In genomic region chr13:74005320-74006154, GRCh38 we compare ENCODE assay signal across 18 cellular contexts.
"Had no signal": no experiment of that assay in that cellular context is flagged by ENCODE, and none has a peak within 500 bp of the region (broad histone marks: within the 10 kb centered on the region; RNA-seq: fewer than 3 reads in every experiment).

No MANE protein-coding gene starts in this region.

- H3K36me3 Mint-ChIP-seq: natural killer cell treated with Interleukin-12 subunit alpha and Interleukin-12 subunit beta and Interleukin-15 and Interleukin-18, amount 100 ng/mL, for 72 hours had no signal

- H3K4me3 ChIP-seq: breast epithelium, left ventricle myocardium inferior, stomach, testis, upper lobe of left lung had no signal

- H3K27ac Mint-ChIP-seq: activated CD4-positive, alpha-beta memory T cell treated with anti-CD3 and anti-CD28 coated beads for 36 hours; activated CD8-positive, alpha-beta memory T cell treated with anti-CD3 and anti-CD28 coated beads, Interleukin-2, amount 10 ng/mL, durations not matched to agents 7 days and 5 days; activated T-cell treated with anti-CD3 and anti-CD28 coated beads, Interleukin-2, amount 50 U/mL, for 24 hours; natural killer cell treated with Interleukin-12 subunit alpha and Interleukin-12 subunit beta and Interleukin-15 and Interleukin-18, amount 100 ng/mL, for 72 hours had no signal

- ATAC-seq: activated CD4-positive, alpha-beta T cell treated with anti-CD3 and anti-CD28 coated beads for 36 hours; activated CD8-positive, alpha-beta memory T cell treated with anti-CD3 and anti-CD28 coated beads, Interleukin-2, amount 10 ng/mL, durations not matched to agents 7 days and 5 days; effector memory CD8-positive, alpha-beta T cell; natural killer cell treated with Interleukin-12 subunit alpha and Interleukin-12 subunit beta and Interleukin-15 and Interleukin-18, amount 100 ng/mL, for 72 hours had no signal

- H3K36me3 ChIP-seq: breast epithelium, left ventricle myocardium inferior, stomach, upper lobe of left lung had no signal

- H3K27me3 Mint-ChIP-seq: activated CD4-positive, alpha-beta memory T cell treated with anti-CD3 and anti-CD28 coated beads for 36 hours; activated CD4-positive, alpha-beta T cell treated with anti-CD3 and anti-CD28 coated beads for 36 hours; activated CD8-positive, alpha-beta memory T cell treated with anti-CD3 and anti-CD28 coated beads, Interleukin-2, amount 10 ng/mL, durations not matched to agents 7 days and 5 days; activated T-cell treated with anti-CD3 and anti-CD28 coated beads, Interleukin-2, amount 50 U/mL, for 24 hours; effector memory CD8-positive, alpha-beta T cell; natural killer cell treated with Interleukin-12 subunit alpha and Interleukin-12 subunit beta and Interleukin-15 and Interleukin-18, amount 100 ng/mL, for 72 hours had no signal

- H3K4me1 Mint-ChIP-seq: activated CD8-positive, alpha-beta memory T cell treated with anti-CD3 and anti-CD28 coated beads, Interleukin-2, amount 10 ng/mL, durations not matched to agents 7 days and 5 days had no signal

- H3K9me3 ChIP-seq: breast epithelium, left ventricle myocardium inferior, stomach, testis, upper lobe of left lung had no signal

- DNase-seq: activated CD4-positive, alpha-beta memory T cell treated with anti-CD3 and anti-CD28 coated beads for 36 hours; activated CD4-positive, alpha-beta T cell treated with anti-CD3 and anti-CD28 coated beads for 36 hours; activated CD8-positive, alpha-beta memory T cell treated with anti-CD3 and anti-CD28 coated beads, Interleukin-2, amount 10 ng/mL, durations not matched to agents 7 days and 5 days; activated effector memory CD4-positive, alpha-beta T cell treated with Interleukin-2 at 50 U/mL for 16 hours; activated T-cell treated with anti-CD3 and anti-CD28 coated beads, Interleukin-2, amount 50 U/mL, for 24 hours; aorta; dermis blood vessel endothelial cell; effector memory CD8-positive, alpha-beta T cell; left ventricle myocardium inferior; mesenchymal stem cell; stimulated activated CD4-positive, alpha-beta T cell treated with anti-CD3 and anti-CD28 coated beads, Interleukin-12 subunit alpha, Interleukin-12 subunit beta, amount 100 ng/mL, for 4 hours; stimulated activated CD4-positive, alpha-beta T cell treated with anti-CD3 and anti-CD28 coated beads, Interleukin-2, amount 100 ng/mL, for 24 hours; stomach; T-helper 2 cell; testis; upper lobe of left lung had no signal

- H3K4me3 Mint-ChIP-seq: activated CD4-positive, alpha-beta memory T cell treated with anti-CD3 and anti-CD28 coated beads for 36 hours; activated CD4-positive, alpha-beta T cell treated with anti-CD3 and anti-CD28 coated beads for 36 hours; activated CD8-positive, alpha-beta memory T cell treated with anti-CD3 and anti-CD28 coated beads, Interleukin-2, amount 10 ng/mL, durations not matched to agents 7 days and 5 days; activated T-cell treated with anti-CD3 and anti-CD28 coated beads, Interleukin-2, amount 50 U/mL, for 24 hours; effector memory CD8-positive, alpha-beta T cell; natural killer cell treated with Interleukin-12 subunit alpha and Interleukin-12 subunit beta and Interleukin-15 and Interleukin-18, amount 100 ng/mL, for 72 hours had no signal

- H3K27me3 ChIP-seq: breast epithelium, stomach, testis, upper lobe of left lung had no signal

- H3K9me3 Mint-ChIP-seq: activated CD4-positive, alpha-beta memory T cell treated with anti-CD3 and anti-CD28 coated beads for 36 hours; activated T-cell treated with anti-CD3 and anti-CD28 coated beads, Interleukin-2, amount 50 U/mL, for 24 hours; effector memory CD8-positive, alpha-beta T cell; natural killer cell treated with Interleukin-12 subunit alpha and Interleukin-12 subunit beta and Interleukin-15 and Interleukin-18, amount 100 ng/mL, for 72 hours had no signal
